ENCODE assay signal across 3 cellular contexts in genomic region chr17:66930933-66931332, GRCh38.
TF ChIP-seq lines count a peak whose summit lies in the region.

No MANE protein-coding gene starts in this region.

TF ChIP-seq in Ishikawa, 13 proteins besides CTCF, POLR2A, EP300 and RAD21:
- TF ChIP-seq USF1 (IDR thresholded peaks at IDR 0.05) (peak; percentile 95), YY1 (IDR thresholded peaks at IDR 0.05; ENCODE audit: low read depth) (no peak), CEBPB (IDR thresholded peaks at IDR 0.05) (peak; percentile 78), REST (IDR thresholded peaks at IDR 0.05; ENCODE audit: low read depth) (no peak), TCF12 (IDR thresholded peaks at IDR 0.05; ENCODE audit: low read depth) (no peak)

TF ChIP-seq in WTC11, 78 proteins besides CTCF, POLR2A, EP300 and RAD21 (continued from another document and continues in another):
- TF ChIP-seq AFF4 (CRISPR knock-in tag; IDR thresholded peaks at IDR 0.05; ENCODE audit: borderline replicate concordance) (no peak), ETV6 (CRISPR knock-in tag; IDR thresholded peaks at IDR 0.05) (no peak), JAZF1 (CRISPR knock-in tag; IDR thresholded peaks at IDR 0.05) (no peak), PRDM15 (CRISPR knock-in tag; IDR thresholded peaks at IDR 0.05) (no peak), USF2 (CRISPR knock-in tag; IDR thresholded peaks at IDR 0.05) (peak; percentile 94), NFE2L1 (CRISPR knock-in tag; IDR thresholded peaks at IDR 0.05) (no peak), ZNF263 (CRISPR knock-in tag; IDR thresholded peaks at IDR 0.05; ENCODE audit: low read depth) (no peak), ESRRA (CRISPR knock-in tag; IDR thresholded peaks at IDR 0.05; ENCODE audit: borderline replicate concordance) (no peak), MLX (CRISPR knock-in tag; IDR thresholded peaks at IDR 0.05) (no peak), NFYB (CRISPR knock-in tag; conservative IDR thresholded peaks at IDR 0.05; ENCODE audit: low read depth) (peak; percentile 89), ZSCAN18 (CRISPR knock-in tag; IDR thresholded peaks at IDR 0.05) (no peak), USF1 (CRISPR knock-in tag; IDR thresholded peaks at IDR 0.05) (peak; percentile 94), GRHL2 (CRISPR knock-in tag; IDR thresholded peaks at IDR 0.05; ENCODE audit: insufficient replicate concordance, severe bottlenecking) (no peak), HMGA2 (CRISPR knock-in tag; IDR thresholded peaks at IDR 0.05) (no peak), MXD4 (CRISPR knock-in tag; IDR thresholded peaks at IDR 0.05; ENCODE audit: borderline replicate concordance) (no peak)

TF ChIP-seq in HepG2, 621 proteins besides CTCF, POLR2A, EP300 and RAD21 (continued from another document):
- TF ChIP-seq ZNF280D (CRISPR knock-in tag; IDR thresholded peaks at IDR 0.05) (no peak), ZNF552 (CRISPR knock-in tag; IDR thresholded peaks at IDR 0.05; ENCODE audit: borderline replicate concordance) (no peak), FOXO1 (CRISPR knock-in tag; IDR thresholded peaks at IDR 0.05) (no peak), STAG1 (CRISPR knock-in tag; IDR thresholded peaks at IDR 0.05) (no peak), ZNF362 (CRISPR knock-in tag; IDR thresholded peaks at IDR 0.05; ENCODE audit: borderline replicate concordance) (no peak), ZNF143 (CRISPR knock-in tag; IDR thresholded peaks at IDR 0.05) (peak; percentile 86), ARID2 (CRISPR knock-in tag; IDR thresholded peaks at IDR 0.05; ENCODE audit: borderline replicate concordance) (no peak), NCOA2 (CRISPR knock-in tag; IDR thresholded peaks at IDR 0.05) (no peak), RAD51 (IDR thresholded peaks at IDR 0.05; ENCODE audit: borderline replicate concordance) (peak; percentile 13; the same call in 1 of the 2 replicates), NRL (CRISPR knock-in tag; IDR thresholded peaks at IDR 0.05; ENCODE audit: borderline replicate concordance) (no peak), ZNF432 (CRISPR knock-in tag; IDR thresholded peaks at IDR 0.05; ENCODE audit: borderline replicate concordance) (no peak), CEBPB (IDR thresholded peaks at IDR 0.05; ENCODE audit: borderline replicate concordance, low read depth, low read length) (0 out of 2 replicates have a peak, but pooled peaks have one; percentile 2), ZNF282 (IDR thresholded peaks at IDR 0.05; ENCODE audit: partially characterized antibody) (no peak), CEBPG (CRISPR knock-in tag; IDR thresholded peaks at IDR 0.05) (peak; percentile 70), PITX1 (CRISPR knock-in tag; IDR thresholded peaks at IDR 0.05) (no peak), ZBTB7A (CRISPR knock-in tag; IDR thresholded peaks at IDR 0.05) (no peak), NFRKB (IDR thresholded peaks at IDR 0.05) (no peak), ZNF564 (CRISPR knock-in tag; IDR thresholded peaks at IDR 0.05) (no peak), MYPOP (CRISPR knock-in tag; IDR thresholded peaks at IDR 0.05) (no peak), ZNF652 (CRISPR knock-in tag; IDR thresholded peaks at IDR 0.05; ENCODE audit: borderline replicate concordance, low read depth) (no peak), JUND (CRISPR knock-in tag; IDR thresholded peaks at IDR 0.05) (no peak), USF2 (IDR thresholded peaks at IDR 0.05; ENCODE audit: low read depth, low read length) (peak; percentile 20; the same call in 1 of the 2 replicates), USF2 (CRISPR knock-in tag; IDR thresholded peaks at IDR 0.05; ENCODE audit: borderline replicate concordance) (peak; percentile 71; the same call in 1 of the 2 replicates), KMT2B (CRISPR knock-in tag; IDR thresholded peaks at IDR 0.05) (no peak), ZNF614 (CRISPR knock-in tag; IDR thresholded peaks at IDR 0.05; ENCODE audit: borderline replicate concordance) (no peak), ZNF275 (CRISPR knock-in tag; IDR thresholded peaks at IDR 0.05; ENCODE audit: borderline replicate concordance) (no peak), KLF16 (CRISPR knock-in tag; IDR thresholded peaks at IDR 0.05) (no peak), ZNF512B (CRISPR knock-in tag; IDR thresholded peaks at IDR 0.05; ENCODE audit: borderline replicate concordance) (no peak), ATF6 (CRISPR knock-in tag; conservative IDR thresholded peaks at IDR 0.05) (no peak), NFYB (CRISPR knock-in tag; IDR thresholded peaks at IDR 0.05) (peak; percentile 83), SP5 (CRISPR knock-in tag; IDR thresholded peaks at IDR 0.05; ENCODE audit: borderline replicate concordance, low read depth) (no peak), SNAI1 (CRISPR knock-in tag; IDR thresholded peaks at IDR 0.05; ENCODE audit: borderline replicate concordance) (no peak), ZNF180 (CRISPR knock-in tag; IDR thresholded peaks at IDR 0.05; ENCODE audit: borderline replicate concordance, low read depth) (no peak), YY1 (IDR thresholded peaks at IDR 0.05; ENCODE audit: insufficient read depth, insufficient replicate concordance, low read depth, low read length) (no peak), HDAC1 (CRISPR knock-in tag; IDR thresholded peaks at IDR 0.05) (no peak), KLF13 (CRISPR knock-in tag; IDR thresholded peaks at IDR 0.05) (no peak), CBX5 (CRISPR knock-in tag; IDR thresholded peaks at IDR 0.05; ENCODE audit: borderline replicate concordance) (no peak), ZNF580 (CRISPR knock-in tag; IDR thresholded peaks at IDR 0.05; ENCODE audit: borderline replicate concordance, low read depth) (no peak), PTBP1 (IDR thresholded peaks at IDR 0.05; ENCODE audit: low read depth, low read length, poor library complexity, severe bottlenecking) (no peak), XRCC5 (optimal IDR thresholded peaks at IDR 0.05; ENCODE audit: low read length) (no peak), THAP11 (CRISPR knock-in tag; IDR thresholded peaks at IDR 0.05) (peak; percentile 93), NFKB2 (CRISPR knock-in tag; IDR thresholded peaks at IDR 0.05; ENCODE audit: borderline replicate concordance) (no peak), FOXP1 (IDR thresholded peaks at IDR 0.05) (no peak), FOXP1 (CRISPR knock-in tag; IDR thresholded peaks at IDR 0.05) (no peak), NFYC (CRISPR knock-in tag; IDR thresholded peaks at IDR 0.05) (peak; percentile 82), CAMTA2 (CRISPR knock-in tag; IDR thresholded peaks at IDR 0.05; ENCODE audit: borderline replicate concordance) (no peak), MXD1 (CRISPR knock-in tag; IDR thresholded peaks at IDR 0.05) (no peak), ZNF333 (CRISPR knock-in tag; IDR thresholded peaks at IDR 0.05; ENCODE audit: borderline replicate concordance) (no peak), AGO1 (IDR thresholded peaks at IDR 0.05; ENCODE audit: low read depth, low read length, poor library complexity, severe bottlenecking) (no peak), MATR3 (CRISPR knock-in tag; IDR thresholded peaks at IDR 0.05) (no peak)
